In the genomic region with DNA sequence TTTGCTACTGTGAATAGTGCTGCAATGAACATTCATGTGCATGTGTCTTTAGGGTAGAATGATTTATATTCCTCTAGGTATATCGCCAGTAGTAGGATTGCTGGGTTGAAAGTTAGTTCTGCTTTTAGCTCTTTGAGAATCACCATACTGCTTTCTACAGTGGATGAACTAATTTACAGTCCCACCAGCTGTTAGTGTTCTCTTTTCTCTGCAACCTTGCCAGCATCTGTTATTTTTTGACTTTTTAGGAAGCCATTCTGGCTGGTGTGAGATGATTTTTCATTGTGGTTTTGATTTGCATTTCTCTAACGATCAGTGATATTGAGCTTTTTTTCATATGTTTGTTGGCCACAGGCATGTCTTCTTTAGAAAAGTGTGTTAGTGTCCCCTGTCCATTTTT, we compare ENCODE assay signal across 13 cellular contexts. TPM values are rescaled to one million over a fixed set of nuclear protein-coding genes. Genes with fewer than 3 reads are reported as not detected.
DNase-seq lines count a peak whose midpoint lies in the region; ATAC-seq and TF ChIP-seq lines count a peak whose summit lies in the region.
"Had no signal": no experiment of that assay in that cellular context is flagged by ENCODE, and none has a peak within 500 bp of the region (broad histone marks: within the 10 kb centered on the region; RNA-seq: fewer than 3 reads in every experiment).

No MANE protein-coding gene starts in this region.

- no peak overlapping the region for H3K27ac ChIP-seq in heart right ventricle
- H3K27ac ChIP-seq: ovary had no signal

- no peaks in the 10 kb centered on the region for H3K36me3 Mint-ChIP-seq in stimulated activated naive B cell treated with anti-CD40 and anti-IgM and Interleukin-4, amounts not matched to agents 10 μg/mL and 1 μg/mL and 100 μg/mL, for 72 hours
- H3K36me3 Mint-ChIP-seq: activated naive CD8-positive, alpha-beta T cell treated with anti-CD3 and anti-CD28 coated beads, Interleukin-2, amount 10 ng/mL, durations not matched to agents 7 days and 5 days had no signal

- WGBS in heart right ventricle, 2 donors: 81 to 84% methylated on average over 2 of the region's 2 CpGs

- peaks cover 0 to 33% (median 0%) of the 10 kb centered on the region in 11 donors for H3K9me3 ChIP-seq in heart right ventricle
- H3K9me3 ChIP-seq: ovary had no signal

- H3K9me3 Mint-ChIP-seq in stimulated activated naive B cell treated with anti-CD40 and anti-IgM and Interleukin-4, amounts not matched to agents 10 μg/mL and 1 μg/mL and 100 μg/mL, for 72 hours: peaks cover 9 to 12% of the 10 kb centered on the region in 2 donors

- no peak for DNase-seq in stimulated activated naive B cell treated with anti-CD40 and anti-IgM and Interleukin-4, amounts not matched to agents 10 μg/mL and 1 μg/mL and 100 μg/mL, for 72 hours
- DNase-seq in nucleus accumbens (lab: John Stamatoyannopoulos, UW) (no peak), occipital lobe (lab: John Stamatoyannopoulos, UW) (no peak), heart right ventricle (no peak)
- DNase-seq: activated CD4-positive, alpha-beta memory T cell treated with anti-CD3 and anti-CD28 coated beads, Interleukin-2, amount 10 ng/mL, durations not matched to agents 7 days and 5 days; activated naive CD8-positive, alpha-beta T cell treated with anti-CD3 and anti-CD28 coated beads, Interleukin-2, amount 10 ng/mL, durations not matched to agents 7 days and 5 days; NCI-H1417 treated with DMSO at 0.1 percent for 48 hours; ovary; stimulated activated CD4-positive, alpha-beta T cell treated with anti-CD3 and anti-CD28 coated beads, Interleukin-4, amount 100 ng/mL, for 4 hours had no signal

- H3K4me3 ChIP-seq in heart right ventricle: no peak overlapping the region
- H3K4me3 ChIP-seq: ovary had no signal

- no peaks in the 10 kb centered on the region for H3K4me1 ChIP-seq in heart right ventricle

- TF ChIP-seq CTCF in heart right ventricle (IDR thresholded peaks at IDR 0.05): no peak

- peaks cover 0 to 8% of the 10 kb centered on the region in 2 donors for H3K27me3 Mint-ChIP-seq in stimulated activated naive B cell treated with anti-CD40 and anti-IgM and Interleukin-4, amounts not matched to agents 10 μg/mL and 1 μg/mL and 100 μg/mL, for 72 hours

- no peak overlapping the region for H3K4me3 Mint-ChIP-seq in stimulated activated naive B cell treated with anti-CD40 and anti-IgM and Interleukin-4, amounts not matched to agents 10 μg/mL and 1 μg/mL and 100 μg/mL, for 72 hours
- H3K4me3 Mint-ChIP-seq: activated CD4-positive, alpha-beta memory T cell treated with anti-CD3 and anti-CD28 coated beads, Interleukin-2, amount 10 ng/mL, durations not matched to agents 7 days and 5 days; activated naive CD8-positive, alpha-beta T cell treated with anti-CD3 and anti-CD28 coated beads, Interleukin-2, amount 10 ng/mL, durations not matched to agents 7 days and 5 days had no signal

- no peaks in the 10 kb centered on the region for H3K36me3 ChIP-seq in heart right ventricle
- H3K36me3 ChIP-seq: ovary had no signal

- ATAC-seq in GM19025 (IDR thresholded peaks at IDR 0.05; ENCODE audit: low read depth, unreplicated experiment) (peak; percentile 46), GM21737 (IDR thresholded peaks at IDR 0.05; ENCODE audit: unreplicated experiment) (peak; percentile 48), HG03159 (IDR thresholded peaks at IDR 0.05; ENCODE audit: unreplicated experiment) (peak; percentile 51), heart right ventricle (no peak)
- ATAC-seq in stimulated activated naive B cell treated with anti-CD40 and anti-IgM and Interleukin-4, amounts not matched to agents 10 μg/mL and 1 μg/mL and 100 μg/mL, for 72 hours (replicated peaks): peak; percentile 46 to 60

- intact Hi-C loops in heart right ventricle (cut with DNase I): no loop called here

- peaks cover 23 to 28% of the 10 kb centered on the region in 2 donors for H3K4me1 Mint-ChIP-seq in stimulated activated naive B cell treated with anti-CD40 and anti-IgM and Interleukin-4, amounts not matched to agents 10 μg/mL and 1 μg/mL and 100 μg/mL, for 72 hours
- H3K4me1 Mint-ChIP-seq: activated naive CD8-positive, alpha-beta T cell treated with anti-CD3 and anti-CD28 coated beads, Interleukin-2, amount 10 ng/mL, durations not matched to agents 7 days and 5 days had no signal

- H3K27ac Mint-ChIP-seq in stimulated activated naive B cell treated with anti-CD40 and anti-IgM and Interleukin-4, amounts not matched to agents 10 μg/mL and 1 μg/mL and 100 μg/mL, for 72 hours: peak overlapping the region; percentile 79
- H3K27ac Mint-ChIP-seq: activated CD4-positive, alpha-beta memory T cell treated with anti-CD3 and anti-CD28 coated beads, Interleukin-2, amount 10 ng/mL, durations not matched to agents 7 days and 5 days; activated naive CD8-positive, alpha-beta T cell treated with anti-CD3 and anti-CD28 coated beads, Interleukin-2, amount 10 ng/mL, durations not matched to agents 7 days and 5 days had no signal

- H3K27me3 ChIP-seq in heart right ventricle: peaks cover 0 to 5% (median 0%) of the 10 kb centered on the region in 7 donors
- H3K27me3 ChIP-seq: ovary had no signal

RNA-seq across cellular contexts. Expression of gene PLG, which starts 40.0 kb away (rescaled TPM):
- total RNA-seq in occipital lobe (0.62 TPM), heart right ventricle (not detected)
- polyA plus RNA-seq in heart right ventricle: not detected
- total RNA-seq: HT-29 had no signal
- polyA plus RNA-seq: ovary had no signal

Comparison
In these comparisons a context has a peak if more than half of its experiments do, and no peak if none do; other contexts are left out.
1. ATAC-seq: peak in GM19025 (single experiment), GM21737 (single experiment), HG03159 (single experiment) and stimulated activated naive B cell treated with anti-CD40 and anti-IgM and Interleukin-4, amounts not matched to agents 10 μg/mL and 1 μg/mL and 100 μg/mL, for 72 hours (2 of 2); none in heart right ventricle (0 of 8).